ENCODE assay signal across 30 cellular contexts in the genomic region with DNA sequence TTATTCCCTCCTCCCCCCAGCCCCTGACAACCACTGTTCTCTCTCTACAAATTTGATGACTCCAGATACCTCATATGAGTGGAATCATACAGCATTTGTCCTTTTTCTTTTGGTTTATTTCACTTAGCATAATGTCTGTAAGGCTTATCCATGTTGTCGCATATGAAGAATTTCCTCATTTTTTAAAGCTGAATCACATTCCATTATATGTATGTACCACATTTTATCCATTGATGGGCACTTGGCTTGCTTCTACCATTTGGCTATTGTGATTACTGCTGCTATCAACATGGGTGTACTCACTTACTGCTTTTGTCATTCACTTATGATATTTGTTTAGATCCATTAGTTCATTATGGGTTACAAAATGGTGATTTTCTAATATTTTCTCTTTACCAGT.
"Had no signal": no experiment of that assay in that cellular context is flagged by ENCODE, and none has a peak within 500 bp of the region (broad histone marks: within the 10 kb centered on the region; RNA-seq: fewer than 3 reads in every experiment).

No MANE protein-coding gene starts in this region.

- H3K27ac ChIP-seq: esophagus muscularis mucosa, heart left ventricle, left lung, lower lobe of right lung, neural progenitor cell, right atrium auricular region, stomach, thyroid gland, upper lobe of left lung, vagina had no signal

- H3K27ac Mint-ChIP-seq: activated CD4-positive, alpha-beta memory T cell treated with anti-CD3 and anti-CD28 coated beads, Interleukin-2, amount 10 ng/mL, durations not matched to agents 7 days and 5 days; activated CD4-positive, alpha-beta T cell treated with anti-CD3 and anti-CD28 coated beads, Interleukin-2, amount 10 ng/mL, durations not matched to agents 7 days and 5 days; activated T-cell treated with anti-CD3 and anti-CD28 coated beads, Interleukin-2, amount 50 U/mL, for 24 hours; dendritic cell treated with granulocyte-macrophage colony-stimulating factor and Interleukin-4, amounts not matched to agents 40 ng/mL and 50 ng/mL, for 4 days; natural killer cell; neural progenitor cell; stimulated activated naive B cell treated with anti-CD40 and anti-IgM and Interleukin-4, amounts not matched to agents 10 μg/mL and 1 μg/mL and 100 μg/mL, for 72 hours; T-helper 1 cell treated with Interleukin-12 subunit alpha and Interleukin-12 subunit beta and Interleukin-4 antibody, amounts not matched to agents 30 μg/mL and 1 μg/mL, for 36 hours; WTC11 had no signal

- H3K36me3 ChIP-seq: esophagus muscularis mucosa, heart left ventricle, left lung, lower lobe of right lung, neural progenitor cell, right atrium auricular region, stomach, thyroid gland, upper lobe of left lung, vagina had no signal

- H3K4me3 ChIP-seq: esophagus muscularis mucosa, heart left ventricle, left lung, lower lobe of right lung, neural progenitor cell, right atrium auricular region, stomach, thyroid gland, upper lobe of left lung, vagina had no signal

- H3K27me3 Mint-ChIP-seq: activated CD4-positive, alpha-beta memory T cell treated with anti-CD3 and anti-CD28 coated beads, Interleukin-2, amount 10 ng/mL, durations not matched to agents 7 days and 5 days; activated CD4-positive, alpha-beta T cell treated with anti-CD3 and anti-CD28 coated beads, Interleukin-2, amount 10 ng/mL, durations not matched to agents 7 days and 5 days; activated T-cell treated with anti-CD3 and anti-CD28 coated beads, Interleukin-2, amount 50 U/mL, for 24 hours; stimulated activated naive B cell treated with anti-CD40 and anti-IgM and Interleukin-4, amounts not matched to agents 10 μg/mL and 1 μg/mL and 100 μg/mL, for 72 hours had no signal

- ATAC-seq: heart left ventricle; left lung; lower lobe of right lung; natural killer cell; stimulated activated naive B cell treated with anti-CD40 and anti-IgM and Interleukin-4, amounts not matched to agents 10 μg/mL and 1 μg/mL and 100 μg/mL, for 72 hours; WTC11 had no signal

- H3K4me1 Mint-ChIP-seq: activated CD4-positive, alpha-beta memory T cell treated with anti-CD3 and anti-CD28 coated beads, Interleukin-2, amount 10 ng/mL, durations not matched to agents 7 days and 5 days; activated CD4-positive, alpha-beta T cell treated with anti-CD3 and anti-CD28 coated beads, Interleukin-2, amount 10 ng/mL, durations not matched to agents 7 days and 5 days; neural progenitor cell; stimulated activated naive B cell treated with anti-CD40 and anti-IgM and Interleukin-4, amounts not matched to agents 10 μg/mL and 1 μg/mL and 100 μg/mL, for 72 hours; WTC11 had no signal

- H3K9me3 ChIP-seq: esophagus muscularis mucosa, left lung, lower lobe of right lung, right atrium auricular region, stomach, thyroid gland, upper lobe of left lung, vagina had no signal

- H2AFZ ChIP-seq: neural progenitor cell had no signal

- H3K27me3 ChIP-seq: esophagus muscularis mucosa, heart left ventricle, left lung, neural progenitor cell, right atrium auricular region, stomach, thyroid gland, upper lobe of left lung, vagina had no signal

- H3K9me3 Mint-ChIP-seq: activated CD4-positive, alpha-beta memory T cell treated with anti-CD3 and anti-CD28 coated beads, Interleukin-2, amount 10 ng/mL, durations not matched to agents 7 days and 5 days; activated CD4-positive, alpha-beta T cell treated with anti-CD3 and anti-CD28 coated beads, Interleukin-2, amount 10 ng/mL, durations not matched to agents 7 days and 5 days; activated T-cell treated with anti-CD3 and anti-CD28 coated beads, Interleukin-2, amount 50 U/mL, for 24 hours; dendritic cell treated with granulocyte-macrophage colony-stimulating factor and Interleukin-4, amounts not matched to agents 40 ng/mL and 50 ng/mL, for 4 days; natural killer cell; neural progenitor cell; stimulated activated naive B cell treated with anti-CD40 and anti-IgM and Interleukin-4, amounts not matched to agents 10 μg/mL and 1 μg/mL and 100 μg/mL, for 72 hours; T-helper 1 cell treated with Interleukin-12 subunit alpha and Interleukin-12 subunit beta and Interleukin-4 antibody, amounts not matched to agents 30 μg/mL and 1 μg/mL, for 36 hours had no signal

- H3K36me3 Mint-ChIP-seq: natural killer cell, neural progenitor cell, WTC11 had no signal

- H3K4me1 ChIP-seq: esophagus muscularis mucosa, heart left ventricle, left lung, lower lobe of right lung, neural progenitor cell, right atrium auricular region, stomach, thyroid gland, upper lobe of left lung, vagina had no signal

- H3K9ac ChIP-seq: neural progenitor cell had no signal

- H3K4me3 Mint-ChIP-seq: activated CD4-positive, alpha-beta memory T cell treated with anti-CD3 and anti-CD28 coated beads, Interleukin-2, amount 10 ng/mL, durations not matched to agents 7 days and 5 days; activated CD4-positive, alpha-beta T cell treated with anti-CD3 and anti-CD28 coated beads, Interleukin-2, amount 10 ng/mL, durations not matched to agents 7 days and 5 days; activated T-cell treated with anti-CD3 and anti-CD28 coated beads, Interleukin-2, amount 50 U/mL, for 24 hours; dendritic cell treated with granulocyte-macrophage colony-stimulating factor and Interleukin-4, amounts not matched to agents 40 ng/mL and 50 ng/mL, for 4 days; natural killer cell; neural progenitor cell; stimulated activated naive B cell treated with anti-CD40 and anti-IgM and Interleukin-4, amounts not matched to agents 10 μg/mL and 1 μg/mL and 100 μg/mL, for 72 hours; T-helper 1 cell treated with Interleukin-12 subunit alpha and Interleukin-12 subunit beta and Interleukin-4 antibody, amounts not matched to agents 30 μg/mL and 1 μg/mL, for 36 hours; WTC11 had no signal

- H3K4me2 ChIP-seq: neural progenitor cell had no signal

- DNase-seq: activated CD4-positive, alpha-beta memory T cell treated with anti-CD3 and anti-CD28 coated beads, Interleukin-2, amount 10 ng/mL, durations not matched to agents 7 days and 5 days; activated CD4-positive, alpha-beta T cell treated with anti-CD3 and anti-CD28 coated beads for 1 hour; activated CD4-positive, alpha-beta T cell treated with anti-CD3 and anti-CD28 coated beads, Interleukin-2, amount 10 ng/mL, durations not matched to agents 7 days and 5 days; activated CD8-positive, alpha-beta memory T cell treated with anti-CD3 and anti-CD28 coated beads, Interleukin-2, amount 50 U/mL, for 48 hours; activated gamma-delta T cell treated with Interleukin-2 at 50 U/mL for 16 hours; activated naive CD4-positive, alpha-beta T cell treated with anti-CD3 and anti-CD28 coated beads, Interleukin-2, amount 50 U/mL, for 16 hours; activated T-cell treated with anti-CD3 and anti-CD28 coated beads, Interleukin-2, amount 50 U/mL, for 24 hours; amniotic stem cell; central memory CD4-positive, alpha-beta T cell; effector CD4-positive, alpha-beta T cell; heart left ventricle; left lung; lower lobe of right lung; mesenchymal stem cell; natural killer cell; occipital lobe; stimulated activated CD4-positive, alpha-beta T cell treated with anti-CD3 and anti-CD28 coated beads, Interleukin-15, amount 100 ng/mL, for 24 hours; stimulated activated CD4-positive, alpha-beta T cell treated with anti-CD3 and anti-CD28 coated beads, Interleukin-2, amount 100 ng/mL, for 24 hours; stimulated activated naive B cell treated with anti-CD40 and anti-IgM and Interleukin-4, amounts not matched to agents 10 μg/mL and 1 μg/mL and 100 μg/mL, for 72 hours; stomach; T1000; thyroid gland; upper lobe of left lung had no signal
